ENCODE assay signal across 19 cellular contexts in the genomic region with DNA sequence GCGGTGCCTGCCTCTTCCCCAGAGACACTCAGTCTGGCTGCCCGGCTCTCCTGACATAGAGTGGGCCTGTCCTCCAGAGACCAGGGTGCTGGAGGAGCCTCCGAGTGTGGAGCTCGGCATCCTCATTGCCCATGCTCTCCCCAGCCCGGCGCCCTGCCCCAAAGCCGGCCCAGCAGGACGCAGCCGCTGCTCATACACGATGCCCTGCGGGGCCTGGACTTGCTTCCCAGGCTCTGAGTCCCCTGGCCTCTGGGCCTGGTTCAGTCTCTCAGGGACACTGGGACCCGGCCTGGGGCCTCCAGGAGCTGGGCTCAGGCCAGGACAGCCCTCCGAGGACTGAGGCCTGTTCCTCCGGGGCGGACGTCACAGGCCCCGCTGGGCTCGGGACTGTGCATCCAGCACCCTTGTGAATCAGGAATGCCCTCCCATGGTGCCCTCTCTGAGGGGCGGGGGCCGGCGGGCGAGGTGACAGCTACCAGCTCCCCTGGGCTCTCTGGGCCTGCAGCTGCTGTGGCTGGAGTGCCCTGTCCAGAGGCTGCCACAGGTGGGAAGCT. TPM values are rescaled to one million over a fixed set of nuclear protein-coding genes. Genes with fewer than 3 reads are reported as not detected.
DNase-seq lines count a peak whose midpoint lies in the region; TF ChIP-seq lines count a peak whose summit lies in the region.
"Had no signal": no experiment of that assay in that cellular context is flagged by ENCODE, and none has a peak within 500 bp of the region (broad histone marks: within the 10 kb centered on the region; RNA-seq: fewer than 3 reads in every experiment).

No MANE protein-coding gene starts in this region.

- intact Hi-C loops in activated CD4-positive, alpha-beta T cell treated with anti-CD3 and anti-CD28 coated beads, Interleukin-2, amount 10 ng/mL, durations not matched to agents 24 days and 14 days (cut with micrococcal nuclease): loop anchor here (2.0 kb wide), 1 partner anchor 233 kb away; no protein-coding TSS in a partner anchor

- H3K27ac ChIP-seq in RWPE1 (peak overlapping the region; percentile 93), layer of hippocampus (ENCODE audit: low read depth, low read length) (peak overlapping the region; percentile 98), substantia nigra (ENCODE audit: low read depth, low read length, poor library complexity, severe bottlenecking) (peak overlapping the region; percentile 100)
- H3K27ac ChIP-seq: neural progenitor cell, psoas muscle, SK-N-MC had no signal

- peak; percentile 61 for DNase-seq in activated effector memory CD4-positive, alpha-beta T cell treated with anti-CD3 and anti-CD28 coated beads, Interleukin-2, amount 50 U/mL, for 16 hours
- DNase-seq in activated effector memory CD4-positive, alpha-beta T cell treated with Interleukin-2 at 50 U/mL for 16 hours: no peak
- no peak for DNase-seq in RWPE1 (ENCODE audit: low spot score)
- DNase-seq in substantia nigra (lab: John Stamatoyannopoulos, UW): peak in 7 of 49 donors; percentile 37 to 94 (median 77)
- no peak for DNase-seq in DMS79 (lab: John Stamatoyannopoulos, UW)
- no peak for DNase-seq in iPS-NIHi11 (ENCODE audit: low spot score)
- DNase-seq in activated CD4-positive, alpha-beta T cell treated with anti-CD3 and anti-CD28 coated beads, Interleukin-2, amount 10 ng/mL, durations not matched to agents 24 days and 14 days: no peak
- DNase-seq: activated CD4-positive, alpha-beta T cell treated with anti-CD3 and anti-CD28 coated beads, Interleukin-2, amount 50 U/mL, for 4 hours; Kasumi-1; mucosa of descending colon; NCI-H1048; NCI-H1930; NCI-H345 had no signal

- POLR2A ChIA-PET in RWPE1 (lab: Yijun Ruan, JAX; ENCODE audit: low non-redundant PET): no interaction called here

- peaks cover 9% of the 10 kb centered on the region for H3K36me3 Mint-ChIP-seq in activated CD4-positive, alpha-beta T cell treated with anti-CD3 and anti-CD28 coated beads, Interleukin-2, amount 10 ng/mL, durations not matched to agents 24 days and 14 days (ENCODE audit: low read depth)

- peaks cover 3% of the 10 kb centered on the region for H3K4me1 Mint-ChIP-seq in activated CD4-positive, alpha-beta T cell treated with anti-CD3 and anti-CD28 coated beads, Interleukin-2, amount 10 ng/mL, durations not matched to agents 24 days and 14 days

- CTCF ChIA-PET in RWPE1 (lab: Yijun Ruan, JAX): interaction anchor here (0.5 to 1.9 kb wide), 13 partner anchors 14 to 1229 kb away, joined by 3 to 8 read pairs (median 4); no protein-coding TSS in a partner anchor

- H3K4me3 Mint-ChIP-seq in activated CD4-positive, alpha-beta T cell treated with anti-CD3 and anti-CD28 coated beads, Interleukin-2, amount 10 ng/mL, durations not matched to agents 24 days and 14 days: no peak overlapping the region
- H3K4me3 Mint-ChIP-seq: neural progenitor cell; stimulated activated naive CD8-positive, alpha-beta T cell treated with anti-CD3 and anti-CD28 coated beads, Interleukin-15, amount 100 ng/mL, for 72 hours; T-helper 2 cell treated with Interferon-gamma antibody and Interleukin-4, amounts not matched to agents 5 μg/mL and 100 μg/mL, for 36 hours had no signal

- H3K27ac Mint-ChIP-seq in activated CD4-positive, alpha-beta T cell treated with anti-CD3 and anti-CD28 coated beads, Interleukin-2, amount 10 ng/mL, durations not matched to agents 24 days and 14 days: no peak overlapping the region
- H3K27ac Mint-ChIP-seq: neural progenitor cell; T-helper 2 cell treated with Interferon-gamma antibody and Interleukin-4, amounts not matched to agents 5 μg/mL and 100 μg/mL, for 36 hours had no signal

- H3K9me3 Mint-ChIP-seq in activated CD4-positive, alpha-beta T cell treated with anti-CD3 and anti-CD28 coated beads, Interleukin-2, amount 10 ng/mL, durations not matched to agents 24 days and 14 days: no peaks in the 10 kb centered on the region
- H3K9me3 Mint-ChIP-seq: neural progenitor cell; stimulated activated naive CD8-positive, alpha-beta T cell treated with anti-CD3 and anti-CD28 coated beads, Interleukin-15, amount 100 ng/mL, for 72 hours; T-helper 2 cell treated with Interferon-gamma antibody and Interleukin-4, amounts not matched to agents 5 μg/mL and 100 μg/mL, for 36 hours had no signal

- no peaks in the 10 kb centered on the region for H3K27me3 ChIP-seq in layer of hippocampus (ENCODE audit: control insufficient read depth, insufficient read depth, low read length)

- H3K27me3 Mint-ChIP-seq in activated CD4-positive, alpha-beta T cell treated with anti-CD3 and anti-CD28 coated beads, Interleukin-2, amount 10 ng/mL, durations not matched to agents 24 days and 14 days: peaks cover 5% of the 10 kb centered on the region

- no peak for TF ChIP-seq CTCF in RWPE1 (conservative IDR thresholded peaks at IDR 0.05; ENCODE audit: low read depth)

RNA-seq across cellular contexts. Expression of a gene that starts 23.2 kb away (rescaled TPM):
- total RNA-seq in activated CD4-positive, alpha-beta T cell treated with anti-CD3 and anti-CD28 coated beads, Interleukin-2, amount 10 ng/mL, durations not matched to agents 24 days and 14 days: 0.07 TPM in 1 of 2 replicates, not detected in the other

RNA-seq across cellular contexts. Expression of a gene that starts 57.8 kb away (rescaled TPM):
- total RNA-seq in activated CD4-positive, alpha-beta T cell treated with anti-CD3 and anti-CD28 coated beads, Interleukin-2, amount 10 ng/mL, durations not matched to agents 24 days and 14 days: 33.2 and 36.0 TPM in 2 replicates
